In the genomic region with DNA sequence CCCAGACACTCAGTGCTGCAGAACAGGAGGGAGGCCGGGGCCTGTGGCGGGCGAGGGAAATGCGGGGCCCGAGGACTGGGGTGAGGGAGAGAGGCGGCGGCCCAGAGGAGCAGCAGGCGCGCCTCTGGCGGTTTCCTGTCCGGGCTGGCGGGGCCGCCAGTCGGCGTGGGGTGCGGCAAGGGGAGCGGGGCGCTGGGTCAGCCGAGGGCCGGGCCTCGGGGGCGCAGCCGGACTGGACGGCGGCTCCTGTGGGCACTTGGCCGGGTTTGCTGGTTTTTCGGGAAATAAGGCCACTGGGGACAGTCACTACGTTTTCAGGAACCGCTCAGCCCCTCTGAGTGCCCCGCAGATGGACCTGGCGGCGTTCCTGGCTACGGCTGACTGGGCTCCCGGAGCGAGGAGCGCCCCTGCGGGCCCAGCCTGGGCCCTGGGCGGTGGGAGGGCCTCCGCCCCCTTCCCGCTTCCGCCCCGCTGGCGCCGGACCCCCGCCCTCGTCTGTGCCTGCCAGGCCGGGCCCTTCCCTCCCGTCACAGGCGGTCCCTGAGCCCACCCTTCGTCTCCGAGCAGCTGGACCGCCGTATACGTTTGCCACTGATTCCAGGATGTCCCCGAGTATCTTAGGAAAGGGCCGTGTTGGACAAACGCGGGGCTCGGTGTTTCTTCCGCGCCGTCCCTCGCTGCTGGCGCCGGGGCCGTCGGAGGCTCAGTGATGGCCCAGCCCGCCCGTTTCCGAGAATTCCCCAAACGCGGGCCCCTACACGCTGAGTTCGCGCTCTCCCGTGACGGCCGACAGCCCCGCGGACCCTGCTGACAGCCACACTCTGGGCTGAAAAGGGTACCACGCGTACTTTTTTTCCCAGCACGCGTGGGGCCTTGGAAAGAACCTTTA, we compare ENCODE assay signal across 14 cellular contexts.
DNase-seq lines count a peak whose midpoint lies in the region; ATAC-seq, FAIRE-seq and TF ChIP-seq lines count a peak whose summit lies in the region.
"Had no signal": no experiment of that assay in that cellular context is flagged by ENCODE, and none has a peak within 500 bp of the region (broad histone marks: within the 10 kb centered on the region; RNA-seq: fewer than 3 reads in every experiment).

No MANE protein-coding gene starts in this region.

- H3K23me2 ChIP-seq in H1 (ENCODE audit: low read depth, low read length): peaks cover 4% of the 10 kb centered on the region; the same call in 1 of the 2 replicates

- CTCF ChIA-PET in H1 (lab: Charles Lee; ENCODE audit: partially characterized antibody): no interaction called here

- intact Hi-C loops in kidney (cut with DNase I): no loop called here

- no peak overlapping the region for H3K23ac ChIP-seq in H1 (ENCODE audit: insufficient read length)

- H4K5ac ChIP-seq in H1 (ENCODE audit: insufficient read length, low read depth, low read length): no peak overlapping the region

- H3K27ac ChIP-seq in H1 (ENCODE audit: low read depth, low read length) (no peak overlapping the region), kidney (ENCODE audit: low read depth in 2 of 2, low read length in 2 of 2) (peak overlapping the region; percentile 5 to 32)

- H3K4ac ChIP-seq in H1 (replicated peaks; ENCODE audit: insufficient read length, low read depth, low read length): no peak overlapping the region

- H3K18ac ChIP-seq in H1 (ENCODE audit: extremely low read depth, low read length): no peak overlapping the region; the same call in 1 of the 2 replicates

- peaks cover 0 to 9% (median 2%) of the 10 kb centered on the region in 4 experiments; a peak in 3 of 7 replicates for H3K27me3 ChIP-seq in H1 (replicated peaks in 1 of 4; ENCODE audit: control insufficient read depth in 3 of 4, extremely low read depth in 1 of 4, insufficient read depth in 3 of 4, low read length in 3 of 4)
- no peaks in the 10 kb centered on the region for H3K27me3 ChIP-seq in HAP-1 (ENCODE audit: low read depth)
- H3K27me3 ChIP-seq: BE2C had no signal

- H3K4me1 ChIP-seq in ES-I3 (ENCODE audit: insufficient read depth, low read length) (no peaks in the 10 kb centered on the region), H1 (replicated peaks in 1 of 4; ENCODE audit: control insufficient read depth in 3 of 4, insufficient read depth in 4 of 4, low read length in 3 of 4) (no peaks in the 10 kb centered on the region), kidney (ENCODE audit: control insufficient read depth in 1 of 2, insufficient read depth in 1 of 2, low read depth in 1 of 2, low read length in 2 of 2) (peaks cover 7 to 10% of the 10 kb centered on the region in 2 donors), HAP-1 (no peaks in the 10 kb centered on the region)
- H3K4me1 ChIP-seq: BE2C had no signal

- 23% methylated on average over 38 of the region's 84 CpGs; no CpG with 5 or more reads in 1 of the 2 experiments for WGBS in H1 (ENCODE audit: extremely low coverage in 1 of 2, insufficient coverage in 1 of 2, insufficient read length in 1 of 2, insufficient replicate concordance in 2 of 2, low coverage in 1 of 2, low lambda C conversion rate in 2 of 2, missing lambda C conversion rate in 1 of 2), 2 experiments

- no peak overlapping the region for H4K91ac ChIP-seq in H1 (replicated peaks; ENCODE audit: insufficient read length, low read length)

- TF ChIP-seq EP300 in H1 (IDR thresholded peaks at IDR 0.05; ENCODE audit: borderline replicate concordance in 1 of 2, low read depth in 2 of 2, low read length in 2 of 2): no peak

- H3K79me2 ChIP-seq in H1 (ENCODE audit: control insufficient read depth in 1 of 2, insufficient read depth in 2 of 2, low read length in 2 of 2): no peaks in the 10 kb centered on the region

- H3K9me3 Mint-ChIP-seq in naive thymus-derived CD8-positive, alpha-beta T cell: peaks cover 0 to 4% (median 0%) of the 10 kb centered on the region in 9 donors

- in situ Hi-C loops in HAP-1 (cut with MboI; ENCODE audit: low sequenced_read_pairs): loop anchor here (25.0 kb wide), 1 partner anchor 429 kb away; a partner anchor contains a TSS

- H3K4me3 Mint-ChIP-seq in naive thymus-derived CD8-positive, alpha-beta T cell: no peak overlapping the region
- H3K4me3 Mint-ChIP-seq: mesothelial cell of epicardium had no signal

- no peak overlapping the region for H2AFZ ChIP-seq in H1 (ENCODE audit: low read length)

- ATAC-seq in naive thymus-derived CD8-positive, alpha-beta T cell: no peak

- H3K9me3 ChIP-seq in ES-I3 (ENCODE audit: control insufficient read depth, insufficient read depth, low read length) (no peaks in the 10 kb centered on the region), H1 (ENCODE audit: insufficient read depth in 2 of 2, low read depth in 1 of 2, low read length in 1 of 2) (no peaks in the 10 kb centered on the region), kidney (ENCODE audit: control insufficient read depth in 1 of 2, low read length in 2 of 2) (no peaks in the 10 kb centered on the region), HAP-1 (no peaks in the 10 kb centered on the region)
- H3K9me3 ChIP-seq: BE2C had no signal

- H3K56ac ChIP-seq in H1 (replicated peaks; ENCODE audit: insufficient read length, low read depth, low read length): no peak overlapping the region

- DNase-seq in H1 (ENCODE audit: low read depth in 1 of 2, low spot score in 2 of 2) (no peak), kidney (peak; percentile 88), skeletal muscle cell (ENCODE audit: low read depth) (no peak), NCI-H2081 (lab: John Stamatoyannopoulos, UW) (no peak), HAP-1 (ENCODE audit: low spot score in 2 of 2) (no peak), NCI-H345 (lab: John Stamatoyannopoulos, UW) (no peak)
- DNase-seq in naive thymus-derived CD8-positive, alpha-beta T cell: no peak
- DNase-seq: BE2C; Karpas-422; NCI-H69; stimulated activated CD4-positive, alpha-beta T cell treated with anti-CD3 and anti-CD28 coated beads, Interleukin-4, amount 100 ng/mL, for 24 hours; SW 1271 had no signal

- no peak overlapping the region for H2BK20ac ChIP-seq in H1 (ENCODE audit: low read length)

- H2BK120ac ChIP-seq in H1 (replicated peaks; ENCODE audit: low read depth, low read length): no peak overlapping the region

- TF ChIP-seq RAD21 in H1 (IDR thresholded peaks at IDR 0.05 in 1 of 2, conservative IDR thresholded peaks at IDR 0.05 in 1 of 2; ENCODE audit: low read depth in 2 of 2, low read length in 2 of 2): no peak

- no peak overlapping the region for H3K14ac ChIP-seq in H1 (ENCODE audit: insufficient read length)

- H3K36me3 ChIP-seq in ES-I3 (ENCODE audit: insufficient read depth, low read length) (no peaks in the 10 kb centered on the region), H1 (ENCODE audit: control insufficient read depth in 2 of 4, insufficient read depth in 4 of 4, low read length in 3 of 4) (no peaks in the 10 kb centered on the region), kidney (ENCODE audit: control insufficient read depth in 1 of 2, insufficient read depth in 2 of 2, low read length in 2 of 2) (no peaks in the 10 kb centered on the region), HAP-1 (replicated peaks) (no peaks in the 10 kb centered on the region)
- H3K36me3 ChIP-seq: BE2C had no signal

- H3K4me2 ChIP-seq in H1 (ENCODE audit: insufficient read depth in 1 of 2, low read depth in 2 of 2, low read length in 2 of 2): peak overlapping the region; percentile 64 to 85

- H3K4me3 ChIP-seq in H1 (ENCODE audit: extremely low read depth in 1 of 4, insufficient read depth in 2 of 4, low read depth in 3 of 4, low read length in 4 of 4): peak overlapping the region; percentile 29 to 60 (median 43)
- H3K4me3 ChIP-seq in kidney (ENCODE audit: low read length in 2 of 2): peak overlapping the region in 1 of 2 donors; percentile 47
- peak overlapping the region; percentile 27 for H3K4me3 ChIP-seq in skeletal muscle cell (ENCODE audit: low read depth, low read length)
- H3K4me3 ChIP-seq in HAP-1: no peak overlapping the region

- no peak overlapping the region for H2BK15ac ChIP-seq in H1 (ENCODE audit: low read length)

- no peaks in the 10 kb centered on the region for H4K20me1 ChIP-seq in H1 (replicated peaks in 1 of 2; ENCODE audit: control insufficient read depth in 1 of 2, insufficient read depth in 2 of 2, low read length in 2 of 2)

- H3K27ac Mint-ChIP-seq in naive thymus-derived CD8-positive, alpha-beta T cell: peak overlapping the region in 2 of 10 donors; percentile 71 to 79
- H3K27ac Mint-ChIP-seq: mesothelial cell of epicardium had no signal

- H3K27me3 Mint-ChIP-seq in naive thymus-derived CD8-positive, alpha-beta T cell: no peaks in the 10 kb centered on the region

- H4K8ac ChIP-seq in H1 (ENCODE audit: extremely low read depth, insufficient read depth, low read length): peak overlapping the region; percentile 80

- peaks cover 0 to 5% (median 3%) of the 10 kb centered on the region in 4 donors for H3K4me1 Mint-ChIP-seq in naive thymus-derived CD8-positive, alpha-beta T cell
- H3K4me1 Mint-ChIP-seq: mesothelial cell of epicardium had no signal

- TF ChIP-seq CTCF in H1 (IDR thresholded peaks at IDR 0.05; ENCODE audit: control extremely low read depth in 1 of 3, insufficient read depth in 1 of 3, low read depth in 1 of 3, low read length in 3 of 3) (no peak), kidney (IDR thresholded peaks at IDR 0.05; ENCODE audit: borderline replicate concordance, extremely low read depth, insufficient read depth) (no peak)

- FAIRE-seq in H1 (lab: Jason Lieb, UNC) (no peak), kidney (lab: Jason Lieb, UNC) (no peak)

- TF ChIP-seq POLR2A in H1 (IDR thresholded peaks at IDR 0.05; ENCODE audit: control extremely low read depth in 1 of 2, low read depth in 2 of 2, low read length in 2 of 2): no peak

- H3K79me1 ChIP-seq in H1 (ENCODE audit: low read depth, low read length): no peaks in the 10 kb centered on the region

- H2BK5ac ChIP-seq in H1 (ENCODE audit: low read depth, low read length): no peak overlapping the region

- H2BK12ac ChIP-seq in H1 (ENCODE audit: low read depth, low read length): peak overlapping the region; percentile 60; the same call in 1 of the 2 replicates

- POLR2A ChIA-PET in H1 (lab: Charles Lee; ENCODE audit: partially characterized antibody): no interaction called here
- POLR2A ChIA-PET in naive thymus-derived CD8-positive, alpha-beta T cell (lab: Charles Lee): no interaction called here

- H3K36me3 Mint-ChIP-seq in naive thymus-derived CD8-positive, alpha-beta T cell: peaks cover 9 to 20% (median 14%) of the 10 kb centered on the region in 3 donors

- H3K9ac ChIP-seq in ES-I3 (ENCODE audit: low read depth, low read length) (peak overlapping the region; percentile 28; the same call in 1 of the 2 replicates), H1 (replicated peaks in 1 of 4; ENCODE audit: extremely low read depth in 1 of 4, low read depth in 3 of 4, low read length in 3 of 4) (no peak overlapping the region), kidney (ENCODE audit: low read length in 2 of 2) (peak overlapping the region in 1 of 2 donors; percentile 55)

- H2AK5ac ChIP-seq in H1 (ENCODE audit: low read depth, low read length): no peak overlapping the region

TF ChIP-seq in H1, 55 proteins besides CTCF, POLR2A, EP300 and RAD21 (continues in another document):
- TF ChIP-seq SUZ12 (IDR thresholded peaks at IDR 0.05; ENCODE audit: low read length) (0 out of 2 replicates have a peak, but pooled peaks have one; percentile 28), TCF12 (IDR thresholded peaks at IDR 0.05; ENCODE audit: low read depth, low read length) (no peak), POLR2AphosphoS5 (IDR thresholded peaks at IDR 0.05; ENCODE audit: low read depth, low read length) (no peak), ASH2L (IDR thresholded peaks at IDR 0.05; ENCODE audit: low read length) (peak; percentile 70)
